In genomic region chr1:111334169-111334568, GRCh38 we compare ENCODE assay signal across 8 cellular contexts. TPM values are rescaled to one million over a fixed set of nuclear protein-coding genes. Genes with fewer than 3 reads are reported as not detected.
DNase-seq lines count a peak whose midpoint lies in the region; ATAC-seq and TF ChIP-seq lines count a peak whose summit lies in the region.

No MANE protein-coding gene starts in this region.

- TF ChIP-seq CTCF in PC-9 (conservative IDR thresholded peaks at IDR 0.05) = peak; percentile 97

- no TSS peak for BruUV-seq in PC-9 (replicated peaks; lab: Mats Ljungman, UMichigan)

- no peaks in the 10 kb centered on the region for H3K36me3 ChIP-seq in H7 (replicated peaks; ENCODE audit: control insufficient read depth, insufficient read depth, low read length)
- H3K36me3 ChIP-seq in PC-9 (ENCODE audit: low read depth) = no peaks in the 10 kb centered on the region

- no peaks in the 10 kb centered on the region for H3K79me2 ChIP-seq in PC-9 (ENCODE audit: low read depth)

- H3K4me3 ChIP-seq in H7 (ENCODE audit: insufficient read depth, low read depth, low read length) (no peak overlapping the region), PC-9 (no peak overlapping the region)

- POLR2A ChIA-PET in PC-9 (lab: Charles Lee; ENCODE audit: unreplicated experiment) = interaction anchor here (0.6 kb wide), 1 partner anchor 32 kb away, joined by 4 read pairs; no protein-coding TSS in a partner anchor

- ATAC-seq in GM19395 (IDR thresholded peaks at IDR 0.05; ENCODE audit: unreplicated experiment) (no peak), HG02588 (IDR thresholded peaks at IDR 0.05; ENCODE audit: unreplicated experiment) (no peak)

- H3K27ac ChIP-seq in PC-9 = no peak overlapping the region

- CTCF ChIA-PET in PC-9 (lab: Charles Lee) = interaction anchor here (2.0 kb wide), 1 partner anchor 111 kb away, joined by 5 read pairs; no protein-coding TSS in a partner anchor

- H3K9me2 ChIP-seq in PC-9 (ENCODE audit: insufficient read depth) = no peaks in the 10 kb centered on the region

- no peaks in the 10 kb centered on the region for H4K20me1 ChIP-seq in PC-9 (ENCODE audit: insufficient read depth)

- H3K9me3 ChIP-seq in PC-9 (ENCODE audit: insufficient read depth, low read depth) = no peaks in the 10 kb centered on the region

- H2AFZ ChIP-seq in PC-9 = no peak overlapping the region

- H3K27me3 ChIP-seq in H7 (ENCODE audit: control insufficient read depth, insufficient read depth, low read length) (no peaks in the 10 kb centered on the region), PC-9 (ENCODE audit: insufficient read depth, low read depth) (no peaks in the 10 kb centered on the region)

- no peak overlapping the region for H3K4me2 ChIP-seq in PC-9

- H3F3A ChIP-seq in PC-9 (ENCODE audit: insufficient read depth, low read depth) = no peaks in the 10 kb centered on the region

- intact Hi-C loops in PC-9 (cut with micrococcal nuclease; ENCODE audit: unreplicated experiment) = loop anchor here (1.0 to 5.0 kb wide), 3 partner anchors 111 to 552 kb away; no protein-coding TSS in a partner anchor

- no peaks in the 10 kb centered on the region for H3K4me1 ChIP-seq in PC-9 (replicated peaks; ENCODE audit: insufficient read depth)

- DNase-seq in Ammon's horn (ENCODE audit: low spot score) = peak; percentile 39
- DNase-seq in H7 = peak; percentile 72
- DNase-seq in PC-9 = peak; percentile 23 to 61
- DNase-seq in activated naive CD8-positive, alpha-beta T cell treated with anti-CD3 and anti-CD28 coated beads, Interleukin-2, amount 50 U/mL, for 16 hours (ENCODE audit: low read depth, low spot score) = peak; percentile 27
- peak; percentile 69 for DNase-seq in iPS-NIHi7 (ENCODE audit: extremely low spot score)
- peak; percentile 15 to 25 for DNase-seq in stimulated activated CD8-positive, alpha-beta memory T cell treated with anti-CD3 and anti-CD28 coated beads, Interleukin-2, amount 100 ng/mL, for 1 hour (ENCODE audit: low read depth in 2 of 2)

RNA-seq across cellular contexts. Expression of gene CHIA, which starts 43.5 kb away (rescaled TPM):
- not detected in 2 replicates for total RNA-seq in H7 (2014; rRNA removed; shearing (Covaris generic))
- total RNA-seq in PC-9 (2021) = not detected in 2 replicates

Comparison
In these comparisons a context has a peak if more than half of its experiments do, and no peak if none do; other contexts are left out.
1. DNase-seq: peak in every context shown above with its lines; median percentile 72 in H7; 69 in iPS-NIHi7; 42 in PC-9; 39 in Ammon's horn; 27 in activated naive CD8-positive, alpha-beta T cell treated with anti-CD3 and anti-CD28 coated beads, Interleukin-2, amount 50 U/mL, for 16 hours; 20 in stimulated activated CD8-positive, alpha-beta memory T cell treated with anti-CD3 and anti-CD28 coated beads, Interleukin-2, amount 100 ng/mL, for 1 hour.